In the genomic region with DNA sequence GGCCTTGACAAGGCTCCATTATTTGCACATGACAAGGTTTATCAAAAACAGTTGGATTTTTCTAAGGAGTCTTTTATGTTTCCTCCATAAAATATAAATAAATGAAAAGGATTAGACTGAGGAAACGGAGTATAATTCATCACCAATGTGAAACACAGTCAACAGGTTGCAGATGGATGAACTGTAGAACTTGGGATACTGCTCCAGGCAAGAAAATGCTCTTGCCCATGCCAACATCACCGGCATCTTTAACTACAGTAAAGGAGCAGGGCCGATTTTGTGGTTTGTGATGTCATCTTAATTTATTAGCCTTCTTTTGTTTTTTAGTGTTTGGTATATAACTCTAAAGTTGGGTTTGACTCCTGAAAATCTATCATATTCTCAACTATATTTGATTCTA, we compare ENCODE assay signal across 27 cellular contexts.
"Had no signal": no experiment of that assay in that cellular context is flagged by ENCODE, and none has a peak within 500 bp of the region (broad histone marks: within the 10 kb centered on the region; RNA-seq: fewer than 3 reads in every experiment).

No MANE protein-coding gene starts in this region.

- H3K4me2 ChIP-seq: SK-N-SH had no signal

- H3K4me3 Mint-ChIP-seq: T-cell; T-helper 1 cell treated with Interleukin-12 subunit alpha and Interleukin-12 subunit beta and Interleukin-4 antibody, amounts not matched to agents 30 μg/mL and 1 μg/mL, for 36 hours had no signal

- ATAC-seq: HepG2, T-cell had no signal

- H3K27ac Mint-ChIP-seq: T-cell; T-helper 1 cell treated with Interleukin-12 subunit alpha and Interleukin-12 subunit beta and Interleukin-4 antibody, amounts not matched to agents 30 μg/mL and 1 μg/mL, for 36 hours had no signal

- H3K36me3 Mint-ChIP-seq: T-cell had no signal

- H3K27ac ChIP-seq: SJSA1 had no signal

- H3K4me1 Mint-ChIP-seq: T-cell had no signal

- H3K4me1 ChIP-seq: SJSA1 had no signal

- H3K4me3 ChIP-seq: SJSA1 had no signal

- H3K9me3 ChIP-seq: SJSA1, SK-N-SH had no signal

- H3K9ac ChIP-seq: SK-N-SH had no signal

- H3K9me3 Mint-ChIP-seq: T-cell; T-helper 1 cell treated with Interleukin-12 subunit alpha and Interleukin-12 subunit beta and Interleukin-4 antibody, amounts not matched to agents 30 μg/mL and 1 μg/mL, for 36 hours had no signal

- H3K27me3 ChIP-seq: SJSA1 had no signal

- DNase-seq: IMR-90, Karpas-422, KG1, MV-4-11, NCI-H1048, NCI-H1105, NCI-H1417, NCI-H1436 treated with DMSO at 0.1 percent for 48 hours, NCI-H1694, NCI-H187 treated with DMSO at 0.1 percent for 48 hours, NCI-H2029 treated with DMSO at 0.1 percent for 48 hours, NCI-H2171 treated with DMSO at 0.1 percent for 48 hours, NCI-H446, NCI-H510A, NCI-H524 treated with DMSO at 0.1 percent for 48 hours, NCI-H69, NCI-H774, Right ventricle myocardium superior, RPMI8226, SIG-M5, SK-N-SH, SW 1271, T-cell had no signal

- H3K36me3 ChIP-seq: SJSA1 had no signal

- FAIRE-seq: HepG2, RCC 7860 had no signal

- H3K9me2 ChIP-seq: SK-N-SH had no signal
